Comparison of ENCODE assay signal across 9 cellular contexts in genomic region chr4:176357359-176358082, GRCh38. TPM values are rescaled to one million over a fixed set of nuclear protein-coding genes. Genes with fewer than 3 reads are reported as not detected.
A peak's percentile ranks its signal among the peaks of the same experiment; 100 is the strongest.
DNase-seq lines count a peak whose midpoint lies in the region; ATAC-seq and TF ChIP-seq lines count a peak whose summit lies in the region.
"Had no signal": no experiment of that assay in that cellular context is flagged by ENCODE, and none has a peak within 500 bp of the region (broad histone marks: within the 10 kb centered on the region; RNA-seq: fewer than 3 reads in every experiment).

No MANE protein-coding gene starts in this region.

- peak overlapping the region; percentile 97 for H3K27ac Mint-ChIP-seq in WTC11

- ATAC-seq in GM18508 (IDR thresholded peaks at IDR 0.05; ENCODE audit: insufficient read depth, unreplicated experiment) (peak; percentile 99), GM21390 (IDR thresholded peaks at IDR 0.05; ENCODE audit: unreplicated experiment) (peak; percentile 99), HG03039 (IDR thresholded peaks at IDR 0.05; ENCODE audit: unreplicated experiment) (peak; percentile 99), WTC11 (peak; percentile 82)
- ATAC-seq: right cardiac atrium had no signal

- no peak overlapping the region; the same call in 1 of the 2 replicates for H3K4me3 Mint-ChIP-seq in WTC11

- H3K36me3 Mint-ChIP-seq in WTC11 = peaks cover 38% of the 10 kb centered on the region

- DNase-seq in WTC11 (ENCODE audit: low spot score) (no peak), NCI-H187 treated with DMSO at 0.1 percent for 48 hours (lab: John Stamatoyannopoulos, UW) (no peak), NCI-H128 (lab: John Stamatoyannopoulos, UW; ENCODE audit: unreplicated experiment) (no peak), epidermal melanocyte (ENCODE audit: insufficient read length, low spot score) (no peak), cortex of kidney (lab: John Stamatoyannopoulos, UW) (no peak)
- DNase-seq: right cardiac atrium had no signal

- POLR2A ChIA-PET in WTC11 (lab: Charles Lee) = interaction anchor here (0.7 kb wide), 1 partner anchor 1249 kb away, joined by 3 read pairs; no protein-coding TSS in a partner anchor

- peaks cover 38% of the 10 kb centered on the region for H3K4me1 Mint-ChIP-seq in WTC11

- TF ChIP-seq CTCF in WTC11 (IDR thresholded peaks at IDR 0.05) = no peak

- no peaks in the 10 kb centered on the region for H3K27me3 Mint-ChIP-seq in WTC11 (ENCODE audit: low read depth)

- CTCF ChIA-PET in WTC11 (lab: Charles Lee) = interaction anchor here (0.7 kb wide), 1 partner anchor 50 kb away, joined by 3 read pairs; no protein-coding TSS in a partner anchor

- peaks cover 37% of the 10 kb centered on the region for H3K9me3 Mint-ChIP-seq in WTC11

TF ChIP-seq in WTC11, 78 proteins besides CTCF, POLR2A, EP300 and RAD21:
- TF ChIP-seq, protein P1, sequence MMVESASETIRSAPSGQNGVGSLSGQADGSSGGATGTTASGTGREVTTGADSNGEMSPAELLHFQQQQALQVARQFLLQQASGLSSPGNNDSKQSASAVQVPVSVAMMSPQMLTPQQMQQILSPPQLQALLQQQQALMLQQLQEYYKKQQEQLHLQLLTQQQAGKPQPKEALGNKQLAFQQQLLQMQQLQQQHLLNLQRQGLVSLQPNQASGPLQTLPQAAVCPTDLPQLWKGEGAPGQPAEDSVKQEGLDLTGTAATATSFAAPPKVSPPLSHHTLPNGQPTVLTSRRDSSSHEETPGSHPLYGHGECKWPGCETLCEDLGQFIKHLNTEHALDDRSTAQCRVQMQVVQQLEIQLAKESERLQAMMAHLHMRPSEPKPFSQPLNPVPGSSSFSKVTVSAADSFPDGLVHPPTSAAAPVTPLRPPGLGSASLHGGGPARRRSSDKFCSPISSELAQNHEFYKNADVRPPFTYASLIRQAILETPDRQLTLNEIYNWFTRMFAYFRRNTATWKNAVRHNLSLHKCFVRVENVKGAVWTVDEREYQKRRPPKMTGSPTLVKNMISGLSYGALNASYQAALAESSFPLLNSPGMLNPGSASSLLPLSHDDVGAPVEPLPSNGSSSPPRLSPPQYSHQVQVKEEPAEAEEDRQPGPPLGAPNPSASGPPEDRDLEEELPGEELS (CRISPR knock-in tag; IDR thresholded peaks at IDR 0.05) = no peak
- TF ChIP-seq ETV6 (CRISPR knock-in tag; IDR thresholded peaks at IDR 0.05) (no peak), KAT7 (CRISPR knock-in tag; IDR thresholded peaks at IDR 0.05; ENCODE audit: borderline replicate concordance) (no peak), ATF2 (CRISPR knock-in tag; IDR thresholded peaks at IDR 0.05; ENCODE audit: borderline replicate concordance, low read depth) (no peak), CREM (CRISPR knock-in tag; IDR thresholded peaks at IDR 0.05) (no peak), IRF1 (CRISPR knock-in tag; IDR thresholded peaks at IDR 0.05) (no peak), MXD4 (CRISPR knock-in tag; IDR thresholded peaks at IDR 0.05; ENCODE audit: borderline replicate concordance) (no peak), ZNF232 (CRISPR knock-in tag; IDR thresholded peaks at IDR 0.05) (no peak), SP1 (CRISPR knock-in tag; conservative IDR thresholded peaks at IDR 0.05) (no peak), E2F1 (CRISPR knock-in tag; IDR thresholded peaks at IDR 0.05) (no peak), ZNF317 (CRISPR knock-in tag; IDR thresholded peaks at IDR 0.05; ENCODE audit: borderline replicate concordance, low read depth) (no peak), ZNF423 (CRISPR knock-in tag; IDR thresholded peaks at IDR 0.05) (no peak)

RNA-seq across cellular contexts. Expression of gene SPCS3, which starts 37.8 kb away (rescaled TPM):
- 117 to 127 TPM (median 125 TPM) in 3 replicates for total RNA-seq in WTC11 (2021)
